ENCODE assay signal across 18 cellular contexts in the genomic region with DNA sequence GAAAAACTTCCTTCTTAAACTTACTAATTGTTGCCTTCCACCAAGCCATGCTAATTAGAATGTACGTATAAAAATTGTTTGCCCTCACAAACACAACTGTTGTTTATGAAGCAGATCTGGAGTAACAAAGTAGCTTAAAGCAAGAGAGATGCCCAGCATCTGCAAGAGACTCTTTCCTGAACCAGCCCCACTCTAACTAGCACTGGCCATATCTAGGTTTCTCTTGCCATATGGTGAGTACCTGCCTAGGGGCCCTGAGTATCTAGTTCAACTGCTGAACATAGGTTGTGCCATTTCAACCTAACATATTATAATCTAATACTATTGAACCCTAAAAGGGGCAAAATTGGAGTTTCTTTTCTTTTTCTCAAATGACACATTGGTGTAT.
"Had no signal": no experiment of that assay in that cellular context is flagged by ENCODE, and none has a peak within 500 bp of the region (broad histone marks: within the 10 kb centered on the region; RNA-seq: fewer than 3 reads in every experiment).

No MANE protein-coding gene starts in this region.

- H3K4me3 ChIP-seq: adrenal gland, SJCRH30 had no signal

- DNase-seq: activated CD4-positive, alpha-beta T cell treated with anti-CD3 and anti-CD28 coated beads for 4 hours; activated CD8-positive, alpha-beta memory T cell treated with anti-CD3 and anti-CD28 coated beads, Interleukin-2, amount 50 U/mL, for 4 hours; activated CD8-positive, alpha-beta T cell treated with anti-CD3 and anti-CD28 coated beads for 36 hours; activated gamma-delta T cell treated with Interleukin-2 at 50 U/mL for 16 hours; activated naive CD4-positive, alpha-beta T cell treated with anti-CD3 and anti-CD28 coated beads, Interleukin-2, amount 50 U/mL, for 16 hours; activated naive CD8-positive, alpha-beta T cell treated with anti-CD3 and anti-CD28 coated beads, Interleukin-2, amount 10 ng/mL, durations not matched to agents 7 days and 5 days; activated T-cell treated with anti-CD3 and anti-CD28 coated beads, Interleukin-2, amount 50 U/mL, for 72 hours; adrenal gland; KG1; NCI-H1048; NCI-H146; NCI-H187 treated with DMSO at 0.1 percent for 48 hours; NCI-H2081 treated with DMSO at 0.1 percent for 48 hours; NCI-H345; NCI-H510A; PC-3; SJCRH30 had no signal

- H3K27ac ChIP-seq: adrenal gland, SJCRH30 had no signal

- ATAC-seq: activated CD4-positive, CD25-positive, alpha-beta regulatory T cell treated with anti-CD3 and anti-CD28 coated beads, Interleukin-2, amount 50 U/mL, for 24 hours; activated CD8-positive, alpha-beta T cell treated with anti-CD3 and anti-CD28 coated beads for 36 hours; activated T-cell treated with anti-CD3 and anti-CD28 coated beads, Interleukin-2, amount 50 U/mL, for 72 hours; PC-3 had no signal

- H3K36me3 ChIP-seq: adrenal gland, SJCRH30 had no signal

- H3K27me3 ChIP-seq: adrenal gland, SJCRH30 had no signal

- H3K4me1 ChIP-seq: adrenal gland, SJCRH30 had no signal

- H3K9me3 ChIP-seq: adrenal gland, SJCRH30 had no signal
